In genomic region chr10:128837478-128837877, GRCh38 we compare ENCODE assay signal across 3 cellular contexts.
TF ChIP-seq lines count a peak whose summit lies in the region.

No MANE protein-coding gene starts in this region.

TF ChIP-seq in HepG2, 621 proteins besides CTCF, POLR2A, EP300 and RAD21:
- no peak for TF ChIP-seq ZFP82 (CRISPR knock-in tag; IDR thresholded peaks at IDR 0.05; ENCODE audit: borderline replicate concordance)
- TF ChIP-seq ARHGAP35 (CRISPR knock-in tag; IDR thresholded peaks at IDR 0.05; ENCODE audit: borderline replicate concordance) = no peak
- TF ChIP-seq ELF4 (CRISPR knock-in tag; IDR thresholded peaks at IDR 0.05; ENCODE audit: borderline replicate concordance) = no peak
- no peak for TF ChIP-seq ZNF224 (CRISPR knock-in tag; IDR thresholded peaks at IDR 0.05)
- no peak for TF ChIP-seq ZXDC (CRISPR knock-in tag; IDR thresholded peaks at IDR 0.05)
- peak; percentile 49 to 65 for TF ChIP-seq MAFK (conservative IDR thresholded peaks at IDR 0.05 in 1 of 2, IDR thresholded peaks at IDR 0.05 in 1 of 2; ENCODE audit: low read length in 2 of 2)
- no peak for TF ChIP-seq CENPT (CRISPR knock-in tag; IDR thresholded peaks at IDR 0.05; ENCODE audit: low read depth)
- TF ChIP-seq ZNF451 (CRISPR knock-in tag; IDR thresholded peaks at IDR 0.05) = no peak
- TF ChIP-seq, protein P1, sequence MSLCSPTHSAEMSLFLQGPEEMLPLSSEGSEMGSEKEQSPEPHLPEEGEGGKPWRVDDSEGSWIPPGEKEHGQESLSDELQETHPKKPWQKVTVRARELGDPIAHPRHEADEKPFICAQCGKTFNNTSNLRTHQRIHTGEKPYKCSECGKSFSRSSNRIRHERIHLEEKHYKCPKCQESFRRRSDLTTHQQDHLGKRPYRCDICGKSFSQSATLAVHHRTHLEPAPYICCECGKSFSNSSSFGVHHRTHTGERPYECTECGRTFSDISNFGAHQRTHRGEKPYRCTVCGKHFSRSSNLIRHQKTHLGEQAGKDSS (CRISPR knock-in tag; IDR thresholded peaks at IDR 0.05; ENCODE audit: borderline replicate concordance, low read depth) = no peak
- no peak for TF ChIP-seq MBNL3 (CRISPR knock-in tag; conservative IDR thresholded peaks at IDR 0.05)
- no peak for TF ChIP-seq NRL (CRISPR knock-in tag; IDR thresholded peaks at IDR 0.05; ENCODE audit: borderline replicate concordance)
- TF ChIP-seq FOXJ3 (CRISPR knock-in tag; IDR thresholded peaks at IDR 0.05; ENCODE audit: borderline replicate concordance) = no peak
- TF ChIP-seq ZNF780A (CRISPR knock-in tag; IDR thresholded peaks at IDR 0.05) = no peak
- TF ChIP-seq ZNF788 (CRISPR knock-in tag; IDR thresholded peaks at IDR 0.05; ENCODE audit: borderline replicate concordance) = no peak
- peak; percentile 39; the same call in 1 of the 2 replicates for TF ChIP-seq ATF7 (IDR thresholded peaks at IDR 0.05)
- no peak for TF ChIP-seq ATF7 (CRISPR knock-in tag; IDR thresholded peaks at IDR 0.05)
- TF ChIP-seq MAFF (IDR thresholded peaks at IDR 0.05; ENCODE audit: low read depth, low read length) = peak; percentile 58
- no peak for TF ChIP-seq MEIS1 (CRISPR knock-in tag; IDR thresholded peaks at IDR 0.05; ENCODE audit: borderline replicate concordance)
- TF ChIP-seq, protein P2, sequence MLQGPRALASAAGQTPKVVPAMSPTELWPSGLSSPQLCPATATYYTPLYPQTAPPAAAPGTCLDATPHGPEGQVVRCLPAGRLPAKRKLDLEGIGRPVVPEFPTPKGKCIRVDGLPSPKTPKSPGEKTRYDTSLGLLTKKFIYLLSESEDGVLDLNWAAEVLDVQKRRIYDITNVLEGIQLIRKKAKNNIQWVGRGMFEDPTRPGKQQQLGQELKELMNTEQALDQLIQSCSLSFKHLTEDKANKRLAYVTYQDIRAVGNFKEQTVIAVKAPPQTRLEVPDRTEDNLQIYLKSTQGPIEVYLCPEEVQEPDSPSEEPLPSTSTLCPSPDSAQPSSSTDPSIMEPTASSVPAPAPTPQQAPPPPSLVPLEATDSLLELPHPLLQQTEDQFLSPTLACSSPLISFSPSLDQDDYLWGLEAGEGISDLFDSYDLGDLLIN (CRISPR knock-in tag; IDR thresholded peaks at IDR 0.05; ENCODE audit: borderline replicate concordance) = no peak
- TF ChIP-seq KMT2A (CRISPR knock-in tag; IDR thresholded peaks at IDR 0.05) = no peak
- TF ChIP-seq CEBPB (IDR thresholded peaks at IDR 0.05; ENCODE audit: borderline replicate concordance, low read depth, low read length) = peak; percentile 28; the same call in 1 of the 2 replicates

TF ChIP-seq in A549, 52 proteins besides CTCF, POLR2A, EP300 and RAD21:
- TF ChIP-seq MAFK (IDR thresholded peaks at IDR 0.05; ENCODE audit: partially characterized antibody) = peak; percentile 42
- TF ChIP-seq, protein P3, sequence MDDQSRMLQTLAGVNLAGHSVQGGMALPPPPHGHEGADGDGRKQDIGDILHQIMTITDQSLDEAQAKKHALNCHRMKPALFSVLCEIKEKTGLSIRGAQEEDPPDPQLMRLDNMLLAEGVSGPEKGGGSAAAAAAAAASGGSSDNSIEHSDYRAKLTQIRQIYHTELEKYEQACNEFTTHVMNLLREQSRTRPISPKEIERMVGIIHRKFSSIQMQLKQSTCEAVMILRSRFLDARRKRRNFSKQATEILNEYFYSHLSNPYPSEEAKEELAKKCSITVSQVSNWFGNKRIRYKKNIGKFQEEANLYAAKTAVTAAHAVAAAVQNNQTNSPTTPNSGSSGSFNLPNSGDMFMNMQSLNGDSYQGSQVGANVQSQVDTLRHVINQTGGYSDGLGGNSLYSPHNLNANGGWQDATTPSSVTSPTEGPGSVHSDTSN (IDR thresholded peaks at IDR 0.05) = no peak

TF ChIP-seq in K562, 482 proteins besides CTCF, POLR2A, EP300 and RAD21:
- no peak for TF ChIP-seq CEBPG (CRISPR knock-in tag; IDR thresholded peaks at IDR 0.05)
- peak in 1 of 2 experiments; percentile 43; a peak in 1 of 4 replicates for TF ChIP-seq CEBPG (tag; conservative IDR thresholded peaks at IDR 0.05 in 1 of 2, IDR thresholded peaks at IDR 0.05 in 1 of 2)
- TF ChIP-seq, protein P4, sequence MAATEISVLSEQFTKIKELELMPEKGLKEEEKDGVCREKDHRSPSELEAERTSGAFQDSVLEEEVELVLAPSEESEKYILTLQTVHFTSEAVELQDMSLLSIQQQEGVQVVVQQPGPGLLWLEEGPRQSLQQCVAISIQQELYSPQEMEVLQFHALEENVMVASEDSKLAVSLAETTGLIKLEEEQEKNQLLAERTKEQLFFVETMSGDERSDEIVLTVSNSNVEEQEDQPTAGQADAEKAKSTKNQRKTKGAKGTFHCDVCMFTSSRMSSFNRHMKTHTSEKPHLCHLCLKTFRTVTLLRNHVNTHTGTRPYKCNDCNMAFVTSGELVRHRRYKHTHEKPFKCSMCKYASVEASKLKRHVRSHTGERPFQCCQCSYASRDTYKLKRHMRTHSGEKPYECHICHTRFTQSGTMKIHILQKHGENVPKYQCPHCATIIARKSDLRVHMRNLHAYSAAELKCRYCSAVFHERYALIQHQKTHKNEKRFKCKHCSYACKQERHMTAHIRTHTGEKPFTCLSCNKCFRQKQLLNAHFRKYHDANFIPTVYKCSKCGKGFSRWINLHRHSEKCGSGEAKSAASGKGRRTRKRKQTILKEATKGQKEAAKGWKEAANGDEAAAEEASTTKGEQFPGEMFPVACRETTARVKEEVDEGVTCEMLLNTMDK (IDR thresholded peaks at IDR 0.05; ENCODE audit: borderline replicate concordance, insufficient read depth, low read depth, low read length, poor library complexity, severe bottlenecking) = no peak
- TF ChIP-seq, protein P5, sequence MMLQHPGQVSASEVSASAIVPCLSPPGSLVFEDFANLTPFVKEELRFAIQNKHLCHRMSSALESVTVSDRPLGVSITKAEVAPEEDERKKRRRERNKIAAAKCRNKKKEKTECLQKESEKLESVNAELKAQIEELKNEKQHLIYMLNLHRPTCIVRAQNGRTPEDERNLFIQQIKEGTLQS (IDR thresholded peaks at IDR 0.05) = peak; percentile 21; the same call in 1 of the 2 replicates
- TF ChIP-seq, protein P5 (CRISPR knock-in tag; conservative IDR thresholded peaks at IDR 0.05) = no peak
- no peak for TF ChIP-seq ZNF586 (CRISPR knock-in tag; conservative IDR thresholded peaks at IDR 0.05)
- TF ChIP-seq, protein P6, sequence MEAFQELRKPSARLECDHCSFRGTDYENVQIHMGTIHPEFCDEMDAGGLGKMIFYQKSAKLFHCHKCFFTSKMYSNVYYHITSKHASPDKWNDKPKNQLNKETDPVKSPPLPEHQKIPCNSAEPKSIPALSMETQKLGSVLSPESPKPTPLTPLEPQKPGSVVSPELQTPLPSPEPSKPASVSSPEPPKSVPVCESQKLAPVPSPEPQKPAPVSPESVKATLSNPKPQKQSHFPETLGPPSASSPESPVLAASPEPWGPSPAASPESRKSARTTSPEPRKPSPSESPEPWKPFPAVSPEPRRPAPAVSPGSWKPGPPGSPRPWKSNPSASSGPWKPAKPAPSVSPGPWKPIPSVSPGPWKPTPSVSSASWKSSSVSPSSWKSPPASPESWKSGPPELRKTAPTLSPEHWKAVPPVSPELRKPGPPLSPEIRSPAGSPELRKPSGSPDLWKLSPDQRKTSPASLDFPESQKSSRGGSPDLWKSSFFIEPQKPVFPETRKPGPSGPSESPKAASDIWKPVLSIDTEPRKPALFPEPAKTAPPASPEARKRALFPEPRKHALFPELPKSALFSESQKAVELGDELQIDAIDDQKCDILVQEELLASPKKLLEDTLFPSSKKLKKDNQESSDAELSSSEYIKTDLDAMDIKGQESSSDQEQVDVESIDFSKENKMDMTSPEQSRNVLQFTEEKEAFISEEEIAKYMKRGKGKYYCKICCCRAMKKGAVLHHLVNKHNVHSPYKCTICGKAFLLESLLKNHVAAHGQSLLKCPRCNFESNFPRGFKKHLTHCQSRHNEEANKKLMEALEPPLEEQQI (IDR thresholded peaks at IDR 0.05) = no peak
- TF ChIP-seq SMAD3 (CRISPR knock-in tag; conservative IDR thresholded peaks at IDR 0.05) = no peak
TF ChIP-seq in K562: peak in this region for 2.
